1 cellular context compared by ENCODE assay signal in the genomic region with DNA sequence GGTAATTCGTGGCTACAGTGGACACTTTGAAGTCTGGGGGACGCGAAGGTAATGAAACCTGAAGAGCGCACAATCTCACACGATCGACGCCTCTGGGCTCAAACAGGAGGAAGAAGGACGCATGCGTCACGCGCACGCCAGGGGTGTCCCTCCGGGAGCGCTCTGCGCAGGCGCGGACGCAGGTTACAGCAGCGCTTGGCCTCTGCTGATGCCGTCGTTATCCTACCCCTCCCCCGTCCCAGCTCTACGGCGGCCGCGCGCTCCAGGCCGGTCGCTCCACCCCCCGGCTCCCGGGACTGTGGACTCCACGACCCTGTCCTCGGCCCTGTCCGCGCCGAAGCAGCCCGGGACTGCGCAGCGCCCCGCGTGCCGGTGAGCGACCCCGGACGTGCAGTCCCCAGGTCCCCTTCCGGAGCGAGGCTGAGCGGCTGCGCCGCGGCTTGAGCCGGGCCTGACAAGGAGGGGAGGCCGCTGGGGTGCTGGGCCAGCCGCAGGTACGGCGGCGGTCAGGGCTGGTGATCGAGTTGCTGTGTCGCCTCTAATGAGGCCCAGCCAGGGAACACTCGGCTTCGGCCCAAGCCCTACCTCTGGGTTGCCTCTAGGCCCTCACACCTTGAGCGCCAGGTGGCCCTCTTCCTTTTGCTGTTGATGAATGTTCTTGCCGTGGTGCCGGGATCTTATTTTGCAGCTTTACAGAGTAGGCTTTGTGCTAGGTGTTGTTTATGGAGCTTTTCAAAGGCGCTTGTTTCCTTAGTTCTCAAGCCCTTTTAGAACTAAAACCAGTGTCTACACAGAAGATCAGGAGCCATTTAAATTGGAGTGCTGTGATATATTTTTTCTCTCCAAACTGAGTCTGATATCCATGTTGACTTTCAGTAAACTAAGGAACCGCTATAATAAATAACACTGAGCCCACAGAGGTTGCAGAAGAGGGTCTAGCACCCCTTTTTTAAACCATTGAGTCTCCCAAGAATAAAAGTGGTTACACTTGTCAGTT.
A peak's percentile ranks its signal among the peaks of the same experiment; 100 is the strongest.
TF ChIP-seq lines count a peak whose summit lies in the region.

TMEM106B (plus strand) TSS at position 241 of the 997 bp plus-strand sequence. CDS start 3,517 bp downstream, outside the sequence.

TF ChIP-seq in K562, 482 proteins besides CTCF, POLR2A, EP300 and RAD21 (continued from another document and continues in another):
- TF ChIP-seq, protein P1, sequence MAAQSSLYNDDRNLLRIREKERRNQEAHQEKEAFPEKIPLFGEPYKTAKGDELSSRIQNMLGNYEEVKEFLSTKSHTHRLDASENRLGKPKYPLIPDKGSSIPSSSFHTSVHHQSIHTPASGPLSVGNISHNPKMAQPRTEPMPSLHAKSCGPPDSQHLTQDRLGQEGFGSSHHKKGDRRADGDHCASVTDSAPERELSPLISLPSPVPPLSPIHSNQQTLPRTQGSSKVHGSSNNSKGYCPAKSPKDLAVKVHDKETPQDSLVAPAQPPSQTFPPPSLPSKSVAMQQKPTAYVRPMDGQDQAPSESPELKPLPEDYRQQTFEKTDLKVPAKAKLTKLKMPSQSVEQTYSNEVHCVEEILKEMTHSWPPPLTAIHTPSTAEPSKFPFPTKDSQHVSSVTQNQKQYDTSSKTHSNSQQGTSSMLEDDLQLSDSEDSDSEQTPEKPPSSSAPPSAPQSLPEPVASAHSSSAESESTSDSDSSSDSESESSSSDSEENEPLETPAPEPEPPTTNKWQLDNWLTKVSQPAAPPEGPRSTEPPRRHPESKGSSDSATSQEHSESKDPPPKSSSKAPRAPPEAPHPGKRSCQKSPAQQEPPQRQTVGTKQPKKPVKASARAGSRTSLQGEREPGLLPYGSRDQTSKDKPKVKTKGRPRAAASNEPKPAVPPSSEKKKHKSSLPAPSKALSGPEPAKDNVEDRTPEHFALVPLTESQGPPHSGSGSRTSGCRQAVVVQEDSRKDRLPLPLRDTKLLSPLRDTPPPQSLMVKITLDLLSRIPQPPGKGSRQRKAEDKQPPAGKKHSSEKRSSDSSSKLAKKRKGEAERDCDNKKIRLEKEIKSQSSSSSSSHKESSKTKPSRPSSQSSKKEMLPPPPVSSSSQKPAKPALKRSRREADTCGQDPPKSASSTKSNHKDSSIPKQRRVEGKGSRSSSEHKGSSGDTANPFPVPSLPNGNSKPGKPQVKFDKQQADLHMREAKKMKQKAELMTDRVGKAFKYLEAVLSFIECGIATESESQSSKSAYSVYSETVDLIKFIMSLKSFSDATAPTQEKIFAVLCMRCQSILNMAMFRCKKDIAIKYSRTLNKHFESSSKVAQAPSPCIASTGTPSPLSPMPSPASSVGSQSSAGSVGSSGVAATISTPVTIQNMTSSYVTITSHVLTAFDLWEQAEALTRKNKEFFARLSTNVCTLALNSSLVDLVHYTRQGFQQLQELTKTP (IDR thresholded peaks at IDR 0.05; ENCODE audit: low read depth in 1 of 2, partially characterized antibody in 2 of 2): no peak
- TF ChIP-seq ZBTB1 (CRISPR knock-in tag; IDR thresholded peaks at IDR 0.05; ENCODE audit: borderline replicate concordance, low read depth) (peak; percentile 73), POU5F1 (IDR thresholded peaks at IDR 0.05; ENCODE audit: borderline replicate concordance, low read depth, low read length, partially characterized antibody) (no peak), NBN (IDR thresholded peaks at IDR 0.05; ENCODE audit: low read depth) (no peak), COPS2 (conservative IDR thresholded peaks at IDR 0.05) (no peak), HBP1 (CRISPR knock-in tag; IDR thresholded peaks at IDR 0.05) (no peak), NFRKB (IDR thresholded peaks at IDR 0.05; ENCODE audit: low read depth) (no peak), PHF20 (IDR thresholded peaks at IDR 0.05; ENCODE audit: partially characterized antibody) (peak; percentile 89), NRF1 (conservative IDR thresholded peaks at IDR 0.05 in 1 of 2, IDR thresholded peaks at IDR 0.05 in 1 of 2) (peak; percentile 98), C11orf30 (IDR thresholded peaks at IDR 0.05; ENCODE audit: low read depth) (peak; percentile 79), MTF1 (CRISPR knock-in tag; IDR thresholded peaks at IDR 0.05; ENCODE audit: borderline replicate concordance) (no peak), HDAC2 (IDR thresholded peaks at IDR 0.05) (no peak), RBBP5 (IDR thresholded peaks at IDR 0.05; ENCODE audit: borderline replicate concordance, insufficient read depth, low read length, poor library complexity, severe bottlenecking) (peak; percentile 96), PHF21A (IDR thresholded peaks at IDR 0.05; ENCODE audit: borderline replicate concordance, low read depth) (no peak), POLR2AphosphoS5 (IDR thresholded peaks at IDR 0.05; ENCODE audit: control insufficient read depth, insufficient read depth, low read depth, low read length) (peak; percentile 79), ZBTB9 (CRISPR knock-in tag; IDR thresholded peaks at IDR 0.05) (peak; percentile 28; the same call in 1 of the 2 replicates), CTBP1 (IDR thresholded peaks at IDR 0.05; ENCODE audit: borderline replicate concordance) (peak; percentile 89), ASH1L (IDR thresholded peaks at IDR 0.05; ENCODE audit: borderline replicate concordance, low read depth, partially characterized antibody) (peak; percentile 48), TOE1 (IDR thresholded peaks at IDR 0.05; ENCODE audit: borderline replicate concordance) (no peak), TOE1 (CRISPR knock-in tag; IDR thresholded peaks at IDR 0.05; ENCODE audit: borderline replicate concordance, low read depth) (no peak), RB1 (IDR thresholded peaks at IDR 0.05; ENCODE audit: low read depth) (peak; percentile 74), ZNF24 (IDR thresholded peaks at IDR 0.05) (no peak), FIP1L1 (IDR thresholded peaks at IDR 0.05; ENCODE audit: low read depth, low read length, poor library complexity, severe bottlenecking) (peak; percentile 43), HNRNPLL (IDR thresholded peaks at IDR 0.05; ENCODE audit: low read depth, low read length, poor library complexity, severe bottlenecking) (peak; percentile 16), ZNF277 (CRISPR knock-in tag; IDR thresholded peaks at IDR 0.05; ENCODE audit: borderline replicate concordance) (no peak), ZNF165 (CRISPR knock-in tag; IDR thresholded peaks at IDR 0.05; ENCODE audit: borderline replicate concordance) (no peak), RBM17 (IDR thresholded peaks at IDR 0.05; ENCODE audit: borderline replicate concordance, low read depth, low read length) (no peak), SAFB2 (IDR thresholded peaks at IDR 0.05; ENCODE audit: borderline replicate concordance, low read depth, low read length, severe bottlenecking) (no peak), E2F4 (CRISPR knock-in tag; IDR thresholded peaks at IDR 0.05; ENCODE audit: low read depth) (peak; percentile 16; the same call in 1 of the 2 replicates), EHMT2 (IDR thresholded peaks at IDR 0.05) (no peak), HLTF (IDR thresholded peaks at IDR 0.05) (no peak), ESRRA (IDR thresholded peaks at IDR 0.05; ENCODE audit: borderline replicate concordance, low read depth) (0 out of 2 replicates have a peak, but pooled peaks have one; percentile 30), ARHGAP35 (IDR thresholded peaks at IDR 0.05; ENCODE audit: partially characterized antibody) (no peak), ZNF174 (CRISPR knock-in tag; IDR thresholded peaks at IDR 0.05) (no peak), MCM3 (IDR thresholded peaks at IDR 0.05) (no peak), TRIM28 (IDR thresholded peaks at IDR 0.05) (no peak), ZNF589 (CRISPR knock-in tag; IDR thresholded peaks at IDR 0.05; ENCODE audit: low read depth) (peak; percentile 66; the same call in 1 of the 2 replicates), ZNF79 (CRISPR knock-in tag; IDR thresholded peaks at IDR 0.05; ENCODE audit: low read depth) (no peak), NFATC3 (IDR thresholded peaks at IDR 0.05) (no peak), NCOA4 (IDR thresholded peaks at IDR 0.05; ENCODE audit: partially characterized antibody) (no peak), NR2F6 (CRISPR knock-in tag; IDR thresholded peaks at IDR 0.05) (no peak), TARDBP (IDR thresholded peaks at IDR 0.05) (peak; percentile 73; the same call in 1 of the 2 replicates), POLR3G (IDR thresholded peaks at IDR 0.05; ENCODE audit: extremely low read depth, insufficient read length, insufficient replicate concordance) (no peak)
- TF ChIP-seq, protein P2, sequence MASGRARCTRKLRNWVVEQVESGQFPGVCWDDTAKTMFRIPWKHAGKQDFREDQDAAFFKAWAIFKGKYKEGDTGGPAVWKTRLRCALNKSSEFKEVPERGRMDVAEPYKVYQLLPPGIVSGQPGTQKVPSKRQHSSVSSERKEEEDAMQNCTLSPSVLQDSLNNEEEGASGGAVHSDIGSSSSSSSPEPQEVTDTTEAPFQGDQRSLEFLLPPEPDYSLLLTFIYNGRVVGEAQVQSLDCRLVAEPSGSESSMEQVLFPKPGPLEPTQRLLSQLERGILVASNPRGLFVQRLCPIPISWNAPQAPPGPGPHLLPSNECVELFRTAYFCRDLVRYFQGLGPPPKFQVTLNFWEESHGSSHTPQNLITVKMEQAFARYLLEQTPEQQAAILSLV (tag; IDR thresholded peaks at IDR 0.05): no peak
- TF ChIP-seq, protein P3, sequence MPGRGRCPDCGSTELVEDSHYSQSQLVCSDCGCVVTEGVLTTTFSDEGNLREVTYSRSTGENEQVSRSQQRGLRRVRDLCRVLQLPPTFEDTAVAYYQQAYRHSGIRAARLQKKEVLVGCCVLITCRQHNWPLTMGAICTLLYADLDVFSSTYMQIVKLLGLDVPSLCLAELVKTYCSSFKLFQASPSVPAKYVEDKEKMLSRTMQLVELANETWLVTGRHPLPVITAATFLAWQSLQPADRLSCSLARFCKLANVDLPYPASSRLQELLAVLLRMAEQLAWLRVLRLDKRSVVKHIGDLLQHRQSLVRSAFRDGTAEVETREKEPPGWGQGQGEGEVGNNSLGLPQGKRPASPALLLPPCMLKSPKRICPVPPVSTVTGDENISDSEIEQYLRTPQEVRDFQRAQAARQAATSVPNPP (IDR thresholded peaks at IDR 0.05; ENCODE audit: borderline replicate concordance, insufficient read depth, insufficient read length): no peak
- TF ChIP-seq, protein P4, sequence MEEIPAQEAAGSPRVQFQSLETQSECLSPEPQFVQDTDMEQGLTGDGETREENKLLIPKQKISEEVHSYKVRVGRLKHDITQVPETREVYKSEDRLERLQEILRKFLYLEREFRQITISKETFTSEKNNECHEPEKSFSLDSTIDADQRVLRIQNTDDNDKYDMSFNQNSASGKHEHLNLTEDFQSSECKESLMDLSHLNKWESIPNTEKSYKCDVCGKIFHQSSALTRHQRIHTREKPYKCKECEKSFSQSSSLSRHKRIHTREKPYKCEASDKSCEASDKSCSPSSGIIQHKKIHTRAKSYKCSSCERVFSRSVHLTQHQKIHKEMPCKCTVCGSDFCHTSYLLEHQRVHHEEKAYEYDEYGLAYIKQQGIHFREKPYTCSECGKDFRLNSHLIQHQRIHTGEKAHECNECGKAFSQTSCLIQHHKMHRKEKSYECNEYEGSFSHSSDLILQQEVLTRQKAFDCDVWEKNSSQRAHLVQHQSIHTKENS (CRISPR knock-in tag; IDR thresholded peaks at IDR 0.05): no peak
- TF ChIP-seq, protein P5, sequence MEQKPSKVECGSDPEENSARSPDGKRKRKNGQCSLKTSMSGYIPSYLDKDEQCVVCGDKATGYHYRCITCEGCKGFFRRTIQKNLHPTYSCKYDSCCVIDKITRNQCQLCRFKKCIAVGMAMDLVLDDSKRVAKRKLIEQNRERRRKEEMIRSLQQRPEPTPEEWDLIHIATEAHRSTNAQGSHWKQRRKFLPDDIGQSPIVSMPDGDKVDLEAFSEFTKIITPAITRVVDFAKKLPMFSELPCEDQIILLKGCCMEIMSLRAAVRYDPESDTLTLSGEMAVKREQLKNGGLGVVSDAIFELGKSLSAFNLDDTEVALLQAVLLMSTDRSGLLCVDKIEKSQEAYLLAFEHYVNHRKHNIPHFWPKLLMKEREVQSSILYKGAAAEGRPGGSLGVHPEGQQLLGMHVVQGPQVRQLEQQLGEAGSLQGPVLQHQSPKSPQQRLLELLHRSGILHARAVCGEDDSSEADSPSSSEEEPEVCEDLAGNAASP (IDR thresholded peaks at IDR 0.05): no peak
